ENCODE assay signal across 9 cellular contexts in the genomic region with DNA sequence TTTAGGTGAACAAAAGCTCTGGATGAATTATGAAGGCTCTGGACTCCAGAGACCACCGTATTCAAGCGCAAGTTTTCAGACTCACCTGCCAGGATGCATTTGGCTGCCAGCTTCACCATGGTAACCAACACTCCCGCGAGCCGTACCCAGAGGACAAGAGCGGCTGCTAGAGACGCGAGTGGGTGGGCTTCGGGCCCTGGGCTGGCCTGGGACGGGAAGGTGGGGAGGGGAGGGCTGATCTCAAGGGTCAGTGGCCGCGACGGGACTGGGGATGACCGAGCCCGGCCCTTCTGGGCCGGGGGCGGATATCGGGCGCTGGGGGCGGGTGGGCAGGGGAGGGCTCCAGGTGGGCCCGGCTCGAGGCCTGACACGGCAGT. TPM values are rescaled to one million over a fixed set of nuclear protein-coding genes. Genes with fewer than 3 reads are reported as not detected.
A peak's percentile ranks its signal among the peaks of the same experiment; 100 is the strongest.
DNase-seq lines count a peak whose midpoint lies in the region; ATAC-seq, FAIRE-seq and TF ChIP-seq lines count a peak whose summit lies in the region.
"Had no signal": no experiment of that assay in that cellular context is flagged by ENCODE, and none has a peak within 500 bp of the region (broad histone marks: within the 10 kb centered on the region; RNA-seq: fewer than 3 reads in every experiment).

No MANE protein-coding gene starts in this region.

- FAIRE-seq in kidney (lab: Jason Lieb, UNC) (no peak), HTR-8/SVneo (lab: Jason Lieb, UNC) (no peak)

- 0 out of 2 replicates have a peak, but pooled peaks cover 3% of the 10 kb centered on the region for H3K27me3 ChIP-seq in SJCRH30
- no peaks in the 10 kb centered on the region for H3K27me3 ChIP-seq in body of pancreas

- H3K4me1 ChIP-seq in SJCRH30 (no peaks in the 10 kb centered on the region), body of pancreas (peaks cover 14% of the 10 kb centered on the region), kidney (ENCODE audit: control insufficient read depth in 1 of 2, insufficient read depth in 1 of 2, low read depth in 1 of 2, low read length in 2 of 2) (peaks cover 3 to 12% of the 10 kb centered on the region in 2 donors)

- WGBS in body of pancreas, 2 donors: 0% methylated on average over 2 to 19 of the region's 23 CpGs

- H3K36me3 ChIP-seq in SJCRH30 (no peaks in the 10 kb centered on the region), body of pancreas (replicated peaks in 1 of 2; ENCODE audit: insufficient read depth in 1 of 2, low read depth in 2 of 2) (no peaks in the 10 kb centered on the region), kidney (ENCODE audit: control insufficient read depth in 1 of 2, insufficient read depth in 2 of 2, low read length in 2 of 2) (no peaks in the 10 kb centered on the region)

- peak; percentile 16 for DNase-seq in EH (ENCODE audit: low read depth)
- DNase-seq in SJCRH30: no peak
- peak; percentile 51 to 67 (median 56) for DNase-seq in body of pancreas
- DNase-seq in kidney: peak; percentile 81
- peak; percentile 16 to 19 for DNase-seq in stimulated activated CD4-positive, alpha-beta T cell treated with anti-CD3 and anti-CD28 coated beads, Interleukin-1b, Interleukin-23, amount 100 ng/mL, for 4 hours (ENCODE audit: low read depth in 2 of 2)
- no peak for DNase-seq in H4 (ENCODE audit: low spot score)
- no peak for DNase-seq in HTR-8/SVneo (ENCODE audit: insufficient read length, low spot score)

- H3K9me3 ChIP-seq in SJCRH30 (replicated peaks): no peaks in the 10 kb centered on the region
- no peaks in the 10 kb centered on the region for H3K9me3 ChIP-seq in body of pancreas
- no peaks in the 10 kb centered on the region for H3K9me3 ChIP-seq in kidney (ENCODE audit: control insufficient read depth in 1 of 2, low read length in 2 of 2)

- peak overlapping the region; percentile 47 for H3K4me3 ChIP-seq in SJCRH30
- H3K4me3 ChIP-seq in body of pancreas: peak overlapping the region; percentile 67 to 95
- H3K4me3 ChIP-seq in kidney (ENCODE audit: low read length in 2 of 2): peak overlapping the region; percentile 80 to 83

- TF ChIP-seq POLR2A in body of pancreas (IDR thresholded peaks at IDR 0.05): no peak

- peak overlapping the region; percentile 61 to 81 for H3K9ac ChIP-seq in kidney (ENCODE audit: low read length in 2 of 2)

- ATAC-seq in HG02678 (IDR thresholded peaks at IDR 0.05; ENCODE audit: unreplicated experiment) (peak; percentile 3), body of pancreas (no peak)

- H3K27ac ChIP-seq in SJCRH30 (no peak overlapping the region), body of pancreas (peak overlapping the region; percentile 49 to 75 (median 62)), kidney (ENCODE audit: low read depth in 2 of 2, low read length in 2 of 2) (peak overlapping the region; percentile 40 to 55)

- intact Hi-C loops in body of pancreas (cut with DNase I): no loop called here
- intact Hi-C loops in kidney (cut with DNase I): no loop called here

- TF ChIP-seq CTCF in body of pancreas (IDR thresholded peaks at IDR 0.05) (no peak), kidney (IDR thresholded peaks at IDR 0.05; ENCODE audit: borderline replicate concordance, extremely low read depth, insufficient read depth) (no peak)

RNA-seq across cellular contexts. Expression of a gene that starts 0.3 kb away (rescaled TPM):
- 1.8 and 2.2 TPM in 2 replicates for total RNA-seq in SJCRH30 (2014; rRNA removed; shearing (Covaris generic))
- total RNA-seq in body of pancreas (10 to 100 TPM in 1 of 2 donors, 1 to 10 TPM in 1; 7.6 to 15.8 TPM), kidney (33.1 TPM)
- 52.7 TPM for polyA plus RNA-seq in kidney (ENCODE audit: insufficient read depth, low read depth, low replicate concordance)
- total RNA-seq in H4 (2014; rRNA removed; shearing (Covaris generic)): 12.9 and 17.7 TPM in 2 replicates

RNA-seq across cellular contexts. Expression of a gene that starts 41.3 kb away (rescaled TPM):
- 0.45 TPM in 1 of 2 replicates, not detected in the other for total RNA-seq in SJCRH30 (2014; rRNA removed; shearing (Covaris generic))
- total RNA-seq in body of pancreas (not detected), kidney (2.1 TPM)
- 400 TPM for polyA plus RNA-seq in kidney (ENCODE audit: insufficient read depth, low read depth, low replicate concordance)
- total RNA-seq in H4 (2014; rRNA removed; shearing (Covaris generic)): not detected in 2 replicates
- total RNA-seq: NCI-H460 had no signal

Comparison
In these comparisons a context has a peak if more than half of its experiments do, and no peak if none do; other contexts are left out.
1. DNase-seq: peak in EH (single experiment), body of pancreas (4 of 4), kidney (single experiment) and stimulated activated CD4-positive, alpha-beta T cell treated with anti-CD3 and anti-CD28 coated beads, Interleukin-1b, Interleukin-23, amount 100 ng/mL, for 4 hours (2 of 2); none in SJCRH30 (0 of 2), H4 (single experiment) and HTR-8/SVneo (single experiment).
2. Peak in every context shown above with its lines, with median percentiles within 50 percentile points of each other: H3K4me3 ChIP-seq.